Comparison of ENCODE assay signal across 1 cellular context in genomic region chr2:151408788-151409600, GRCh38.
TF ChIP-seq lines count a peak whose summit lies in the region.

No MANE protein-coding gene starts in this region.

TF ChIP-seq in K562, 482 proteins besides CTCF, POLR2A, EP300 and RAD21 (continued from another document and continues in another):
- TF ChIP-seq DEAF1 (CRISPR knock-in tag; IDR thresholded peaks at IDR 0.05) (no peak), SNAPC5 (CRISPR knock-in tag; IDR thresholded peaks at IDR 0.05) (no peak), SMARCA5 (IDR thresholded peaks at IDR 0.05) (peak; percentile 76), KHSRP (IDR thresholded peaks at IDR 0.05) (no peak), LARP7 (IDR thresholded peaks at IDR 0.05) (peak; percentile 64; the same call in 1 of the 2 replicates), HLTF (IDR thresholded peaks at IDR 0.05) (peak; percentile 43), EWSR1 (IDR thresholded peaks at IDR 0.05; ENCODE audit: borderline replicate concordance, low read depth, partially characterized antibody) (no peak), MCM3 (IDR thresholded peaks at IDR 0.05) (no peak), ZNF407 (IDR thresholded peaks at IDR 0.05; ENCODE audit: low read depth) (0 out of 2 replicates have a peak, but pooled peaks have one; percentile 12), ZBTB40 (IDR thresholded peaks at IDR 0.05) (no peak; the same call in 1 of the 2 replicates), ZBTB40 (CRISPR knock-in tag; IDR thresholded peaks at IDR 0.05) (no peak), TFAP4 (CRISPR knock-in tag; IDR thresholded peaks at IDR 0.05; ENCODE audit: borderline replicate concordance) (no peak), GATAD2B (IDR thresholded peaks at IDR 0.05; ENCODE audit: borderline replicate concordance) (no peak), ZNF12 (CRISPR knock-in tag; IDR thresholded peaks at IDR 0.05) (no peak), ZNF444 (CRISPR knock-in tag; IDR thresholded peaks at IDR 0.05) (no peak), NEUROD1 (IDR thresholded peaks at IDR 0.05; ENCODE audit: borderline replicate concordance, low read depth, low read length, partially characterized antibody) (no peak), ZNF175 (CRISPR knock-in tag; IDR thresholded peaks at IDR 0.05; ENCODE audit: low read depth) (0 out of 2 replicates have a peak, but pooled peaks have one; percentile 23), SAP30 (IDR thresholded peaks at IDR 0.05; ENCODE audit: borderline replicate concordance, insufficient read depth, low read depth, low read length, poor library complexity, severe bottlenecking) (no peak), PHB2 (IDR thresholded peaks at IDR 0.05; ENCODE audit: low read depth) (0 out of 2 replicates have a peak, but pooled peaks have one; percentile 45), CHAMP1 (IDR thresholded peaks at IDR 0.05) (peak; percentile 41; the same call in 1 of the 2 replicates), MLLT1 (IDR thresholded peaks at IDR 0.05) (peak in 1 of 2 experiments; percentile 58; a peak in 1 of 4 replicates), SRSF3 (IDR thresholded peaks at IDR 0.05; ENCODE audit: insufficient read depth, low read length) (no peak), ZNF274 (IDR thresholded peaks at IDR 0.05; ENCODE audit: borderline replicate concordance, low read depth, low read length) (no peak), THRAP3 (IDR thresholded peaks at IDR 0.05; ENCODE audit: borderline replicate concordance) (peak; percentile 76; the same call in 1 of the 2 replicates), KLF6 (CRISPR knock-in tag; IDR thresholded peaks at IDR 0.05; ENCODE audit: borderline replicate concordance) (no peak), NKRF (IDR thresholded peaks at IDR 0.05; ENCODE audit: borderline replicate concordance) (peak; percentile 67; the same call in 1 of the 2 replicates)
